ENCODE assay signal across 1 cellular context in the genomic region with DNA sequence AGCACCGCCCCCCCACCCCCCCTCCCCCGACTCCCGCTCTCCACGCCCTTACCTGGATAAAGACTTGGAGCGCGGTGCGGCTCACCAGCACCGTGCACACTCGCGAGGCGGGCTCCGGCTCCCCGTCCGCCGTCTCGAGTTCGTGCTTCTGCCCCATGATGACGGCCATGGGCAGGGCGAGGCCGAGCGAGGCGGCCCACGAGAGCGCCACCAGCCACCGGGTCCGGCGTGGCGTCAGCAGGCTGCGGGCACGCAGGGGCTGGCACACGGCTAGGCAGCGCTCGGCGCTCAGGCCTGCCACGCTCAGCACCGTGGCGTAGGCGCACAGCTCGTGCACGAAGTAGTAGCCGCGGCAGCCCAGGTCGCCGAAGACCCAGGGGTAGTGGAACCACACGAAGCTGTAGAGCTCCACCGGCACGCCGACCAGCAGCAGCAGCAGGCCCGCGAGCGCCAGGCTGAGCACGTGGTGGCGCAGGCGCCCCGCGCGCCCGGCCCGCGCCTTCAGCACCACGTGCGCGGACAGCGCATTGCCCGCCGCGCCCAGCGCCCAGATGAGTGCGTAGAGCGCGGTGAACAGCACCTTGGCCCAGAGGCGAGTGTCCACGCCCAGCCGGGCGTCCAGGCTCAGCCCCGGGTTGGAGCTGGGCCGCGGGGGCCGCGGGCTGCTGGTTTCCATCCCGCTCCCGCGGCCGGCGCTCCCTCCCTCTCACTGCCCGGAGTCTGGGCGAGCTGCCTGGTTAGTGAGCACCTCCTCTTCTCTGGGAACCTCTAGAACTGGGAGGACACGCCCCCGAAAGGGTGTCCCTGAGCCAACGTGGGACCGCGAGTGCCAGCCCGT.
A peak's percentile ranks its signal among the peaks of the same experiment; 100 is the strongest.
TF ChIP-seq lines count a peak whose summit lies in the region.

A gene with protein sequence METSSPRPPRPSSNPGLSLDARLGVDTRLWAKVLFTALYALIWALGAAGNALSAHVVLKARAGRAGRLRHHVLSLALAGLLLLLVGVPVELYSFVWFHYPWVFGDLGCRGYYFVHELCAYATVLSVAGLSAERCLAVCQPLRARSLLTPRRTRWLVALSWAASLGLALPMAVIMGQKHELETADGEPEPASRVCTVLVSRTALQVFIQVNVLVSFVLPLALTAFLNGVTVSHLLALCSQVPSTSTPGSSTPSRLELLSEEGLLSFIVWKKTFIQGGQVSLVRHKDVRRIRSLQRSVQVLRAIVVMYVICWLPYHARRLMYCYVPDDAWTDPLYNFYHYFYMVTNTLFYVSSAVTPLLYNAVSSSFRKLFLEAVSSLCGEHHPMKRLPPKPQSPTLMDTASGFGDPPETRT (minus strand): TSS at position 742 of the 838 bp plus-strand sequence. CDS start 66 bp downstream, at position 676.

TF ChIP-seq in HepG2, 621 proteins besides CTCF, POLR2A, EP300 and RAD21 (continued from another document and continues in another):
- TF ChIP-seq, protein P1, sequence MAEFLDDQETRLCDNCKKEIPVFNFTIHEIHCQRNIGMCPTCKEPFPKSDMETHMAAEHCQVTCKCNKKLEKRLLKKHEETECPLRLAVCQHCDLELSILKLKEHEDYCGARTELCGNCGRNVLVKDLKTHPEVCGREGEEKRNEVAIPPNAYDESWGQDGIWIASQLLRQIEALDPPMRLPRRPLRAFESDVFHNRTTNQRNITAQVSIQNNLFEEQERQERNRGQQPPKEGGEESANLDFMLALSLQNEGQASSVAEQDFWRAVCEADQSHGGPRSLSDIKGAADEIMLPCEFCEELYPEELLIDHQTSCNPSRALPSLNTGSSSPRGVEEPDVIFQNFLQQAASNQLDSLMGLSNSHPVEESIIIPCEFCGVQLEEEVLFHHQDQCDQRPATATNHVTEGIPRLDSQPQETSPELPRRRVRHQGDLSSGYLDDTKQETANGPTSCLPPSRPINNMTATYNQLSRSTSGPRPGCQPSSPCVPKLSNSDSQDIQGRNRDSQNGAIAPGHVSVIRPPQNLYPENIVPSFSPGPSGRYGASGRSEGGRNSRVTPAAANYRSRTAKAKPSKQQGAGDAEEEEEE (CRISPR knock-in tag; IDR thresholded peaks at IDR 0.05; ENCODE audit: borderline replicate concordance): no peak
- no peak for TF ChIP-seq MBNL3 (CRISPR knock-in tag; conservative IDR thresholded peaks at IDR 0.05)
- peak; percentile 100 for TF ChIP-seq ZNF451 (CRISPR knock-in tag; IDR thresholded peaks at IDR 0.05)
- peak; percentile 99 for TF ChIP-seq MYC (CRISPR knock-in tag; IDR thresholded peaks at IDR 0.05; ENCODE audit: borderline replicate concordance)
- TF ChIP-seq, protein P2, sequence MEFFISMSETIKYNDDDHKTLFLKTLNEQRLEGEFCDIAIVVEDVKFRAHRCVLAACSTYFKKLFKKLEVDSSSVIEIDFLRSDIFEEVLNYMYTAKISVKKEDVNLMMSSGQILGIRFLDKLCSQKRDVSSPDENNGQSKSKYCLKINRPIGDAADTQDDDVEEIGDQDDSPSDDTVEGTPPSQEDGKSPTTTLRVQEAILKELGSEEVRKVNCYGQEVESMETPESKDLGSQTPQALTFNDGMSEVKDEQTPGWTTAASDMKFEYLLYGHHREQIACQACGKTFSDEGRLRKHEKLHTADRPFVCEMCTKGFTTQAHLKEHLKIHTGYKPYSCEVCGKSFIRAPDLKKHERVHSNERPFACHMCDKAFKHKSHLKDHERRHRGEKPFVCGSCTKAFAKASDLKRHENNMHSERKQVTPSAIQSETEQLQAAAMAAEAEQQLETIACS (CRISPR knock-in tag; IDR thresholded peaks at IDR 0.05): peak; percentile 84
- peak; percentile 72; the same call in 1 of the 2 replicates for TF ChIP-seq KAT7 (CRISPR knock-in tag; IDR thresholded peaks at IDR 0.05; ENCODE audit: borderline replicate concordance)
- peak; percentile 100 for TF ChIP-seq DNMT1 (CRISPR knock-in tag; IDR thresholded peaks at IDR 0.05)
- no peak for TF ChIP-seq FOXA1 (IDR thresholded peaks at IDR 0.05)
- TF ChIP-seq FOXA1 (CRISPR knock-in tag; IDR thresholded peaks at IDR 0.05): peak; percentile 22; the same call in 1 of the 2 replicates
- no peak for TF ChIP-seq ZKSCAN5 (CRISPR knock-in tag; IDR thresholded peaks at IDR 0.05)
- no peak for TF ChIP-seq NCOR1 (IDR thresholded peaks at IDR 0.05; ENCODE audit: borderline replicate concordance, low read length)
- peak; percentile 81; the same call in 1 of the 2 replicates for TF ChIP-seq CBX5 (CRISPR knock-in tag; IDR thresholded peaks at IDR 0.05; ENCODE audit: borderline replicate concordance)
- peak; percentile 100 for TF ChIP-seq CCDC6 (CRISPR knock-in tag; IDR thresholded peaks at IDR 0.05)
- 0 out of 2 replicates have a peak, but pooled peaks have one; percentile 31 for TF ChIP-seq MEF2D (CRISPR knock-in tag; IDR thresholded peaks at IDR 0.05)
- peak; percentile 100 for TF ChIP-seq ZNF589 (CRISPR knock-in tag; conservative IDR thresholded peaks at IDR 0.05)
- TF ChIP-seq HNRNPK (IDR thresholded peaks at IDR 0.05; ENCODE audit: low read depth, low read length, poor library complexity, severe bottlenecking): no peak
- no peak for TF ChIP-seq ARNT (IDR thresholded peaks at IDR 0.05)
- TF ChIP-seq SIX1 (CRISPR knock-in tag; IDR thresholded peaks at IDR 0.05; ENCODE audit: borderline replicate concordance): no peak
- TF ChIP-seq CREM (IDR thresholded peaks at IDR 0.05): no peak
- TF ChIP-seq CREM (CRISPR knock-in tag; IDR thresholded peaks at IDR 0.05): no peak
- TF ChIP-seq ZNF841 (CRISPR knock-in tag; IDR thresholded peaks at IDR 0.05; ENCODE audit: borderline replicate concordance): peak; percentile 98
- no peak for TF ChIP-seq SRF (IDR thresholded peaks at IDR 0.05; ENCODE audit: low read depth, low read length)
- peak; percentile 98; the same call in 1 of the 2 replicates for TF ChIP-seq KLF15 (CRISPR knock-in tag; IDR thresholded peaks at IDR 0.05; ENCODE audit: borderline replicate concordance)
- peak; percentile 96 for TF ChIP-seq NFKBIZ (CRISPR knock-in tag; IDR thresholded peaks at IDR 0.05)
- peak; percentile 92 for TF ChIP-seq ZNF264 (CRISPR knock-in tag; IDR thresholded peaks at IDR 0.05)
- TF ChIP-seq ZNF383 (CRISPR knock-in tag; IDR thresholded peaks at IDR 0.05; ENCODE audit: borderline replicate concordance): no peak
- peak; percentile 100 for TF ChIP-seq ARID2 (CRISPR knock-in tag; IDR thresholded peaks at IDR 0.05; ENCODE audit: borderline replicate concordance)
- TF ChIP-seq, protein P3, sequence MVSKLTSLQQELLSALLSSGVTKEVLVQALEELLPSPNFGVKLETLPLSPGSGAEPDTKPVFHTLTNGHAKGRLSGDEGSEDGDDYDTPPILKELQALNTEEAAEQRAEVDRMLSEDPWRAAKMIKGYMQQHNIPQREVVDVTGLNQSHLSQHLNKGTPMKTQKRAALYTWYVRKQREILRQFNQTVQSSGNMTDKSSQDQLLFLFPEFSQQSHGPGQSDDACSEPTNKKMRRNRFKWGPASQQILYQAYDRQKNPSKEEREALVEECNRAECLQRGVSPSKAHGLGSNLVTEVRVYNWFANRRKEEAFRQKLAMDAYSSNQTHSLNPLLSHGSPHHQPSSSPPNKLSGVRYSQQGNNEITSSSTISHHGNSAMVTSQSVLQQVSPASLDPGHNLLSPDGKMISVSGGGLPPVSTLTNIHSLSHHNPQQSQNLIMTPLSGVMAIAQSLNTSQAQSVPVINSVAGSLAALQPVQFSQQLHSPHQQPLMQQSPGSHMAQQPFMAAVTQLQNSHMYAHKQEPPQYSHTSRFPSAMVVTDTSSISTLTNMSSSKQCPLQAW (CRISPR knock-in tag; IDR thresholded peaks at IDR 0.05): no peak
- TF ChIP-seq HDAC2 (CRISPR knock-in tag; IDR thresholded peaks at IDR 0.05): peak; percentile 97
- TF ChIP-seq FIP1L1 (IDR thresholded peaks at IDR 0.05; ENCODE audit: borderline replicate concordance, insufficient read depth, low read depth, low read length): no peak
- peak; percentile 99 for TF ChIP-seq SALL2 (CRISPR knock-in tag; IDR thresholded peaks at IDR 0.05)
- TF ChIP-seq CENPX (CRISPR knock-in tag; IDR thresholded peaks at IDR 0.05): no peak
- no peak for TF ChIP-seq ZNF260 (CRISPR knock-in tag; IDR thresholded peaks at IDR 0.05; ENCODE audit: borderline replicate concordance, low read depth)
- peak; percentile 88; the same call in 1 of the 2 replicates for TF ChIP-seq SMAD1 (CRISPR knock-in tag; IDR thresholded peaks at IDR 0.05; ENCODE audit: borderline replicate concordance, low read depth)
- TF ChIP-seq, protein P4, sequence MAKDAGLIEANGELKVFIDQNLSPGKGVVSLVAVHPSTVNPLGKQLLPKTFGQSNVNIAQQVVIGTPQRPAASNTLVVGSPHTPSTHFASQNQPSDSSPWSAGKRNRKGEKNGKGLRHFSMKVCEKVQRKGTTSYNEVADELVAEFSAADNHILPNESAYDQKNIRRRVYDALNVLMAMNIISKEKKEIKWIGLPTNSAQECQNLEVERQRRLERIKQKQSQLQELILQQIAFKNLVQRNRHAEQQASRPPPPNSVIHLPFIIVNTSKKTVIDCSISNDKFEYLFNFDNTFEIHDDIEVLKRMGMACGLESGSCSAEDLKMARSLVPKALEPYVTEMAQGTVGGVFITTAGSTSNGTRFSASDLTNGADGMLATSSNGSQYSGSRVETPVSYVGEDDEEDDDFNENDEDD (CRISPR knock-in tag; IDR thresholded peaks at IDR 0.05; ENCODE audit: borderline replicate concordance): peak; percentile 98
- TF ChIP-seq NAIF1 (CRISPR knock-in tag; IDR thresholded peaks at IDR 0.05; ENCODE audit: borderline replicate concordance): peak; percentile 89; the same call in 1 of the 2 replicates
- TF ChIP-seq ZNF337 (CRISPR knock-in tag; IDR thresholded peaks at IDR 0.05; ENCODE audit: borderline replicate concordance, low read depth): peak; percentile 83; the same call in 1 of the 2 replicates
- TF ChIP-seq, protein P5, sequence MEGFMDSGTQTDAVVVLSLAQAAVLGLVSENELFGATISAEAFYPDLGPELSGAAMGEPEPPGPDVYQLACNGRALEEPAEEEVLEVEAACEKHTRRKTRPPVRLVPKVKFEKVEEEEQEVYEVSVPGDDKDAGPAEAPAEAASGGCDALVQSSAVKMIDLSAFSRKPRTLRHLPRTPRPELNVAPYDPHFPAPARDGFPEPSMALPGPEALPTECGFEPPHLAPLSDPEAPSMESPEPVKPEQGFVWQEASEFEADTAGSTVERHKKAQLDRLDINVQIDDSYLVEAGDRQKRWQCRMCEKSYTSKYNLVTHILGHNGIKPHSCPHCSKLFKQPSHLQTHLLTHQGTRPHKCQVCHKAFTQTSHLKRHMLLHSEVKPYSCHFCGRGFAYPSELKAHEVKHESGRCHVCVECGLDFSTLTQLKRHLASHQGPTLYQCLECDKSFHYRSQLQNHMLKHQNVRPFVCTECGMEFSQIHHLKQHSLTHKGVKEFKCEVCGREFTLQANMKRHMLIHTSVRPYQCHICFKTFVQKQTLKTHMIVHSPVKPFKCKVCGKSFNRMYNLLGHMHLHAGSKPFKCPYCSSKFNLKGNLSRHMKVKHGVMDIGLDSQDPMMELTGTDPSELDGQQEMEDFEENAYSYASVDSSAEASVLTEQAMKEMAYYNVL (CRISPR knock-in tag; IDR thresholded peaks at IDR 0.05; ENCODE audit: borderline replicate concordance): peak; percentile 90
- peak; percentile 91; the same call in 1 of the 2 replicates for TF ChIP-seq ZNF17 (CRISPR knock-in tag; IDR thresholded peaks at IDR 0.05)
- peak; percentile 92; the same call in 1 of the 2 replicates for TF ChIP-seq MIER3 (CRISPR knock-in tag; IDR thresholded peaks at IDR 0.05; ENCODE audit: borderline replicate concordance)
- TF ChIP-seq, protein P6, sequence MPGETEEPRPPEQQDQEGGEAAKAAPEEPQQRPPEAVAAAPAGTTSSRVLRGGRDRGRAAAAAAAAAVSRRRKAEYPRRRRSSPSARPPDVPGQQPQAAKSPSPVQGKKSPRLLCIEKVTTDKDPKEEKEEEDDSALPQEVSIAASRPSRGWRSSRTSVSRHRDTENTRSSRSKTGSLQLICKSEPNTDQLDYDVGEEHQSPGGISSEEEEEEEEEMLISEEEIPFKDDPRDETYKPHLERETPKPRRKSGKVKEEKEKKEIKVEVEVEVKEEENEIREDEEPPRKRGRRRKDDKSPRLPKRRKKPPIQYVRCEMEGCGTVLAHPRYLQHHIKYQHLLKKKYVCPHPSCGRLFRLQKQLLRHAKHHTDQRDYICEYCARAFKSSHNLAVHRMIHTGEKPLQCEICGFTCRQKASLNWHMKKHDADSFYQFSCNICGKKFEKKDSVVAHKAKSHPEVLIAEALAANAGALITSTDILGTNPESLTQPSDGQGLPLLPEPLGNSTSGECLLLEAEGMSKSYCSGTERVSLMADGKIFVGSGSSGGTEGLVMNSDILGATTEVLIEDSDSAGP (CRISPR knock-in tag; IDR thresholded peaks at IDR 0.05; ENCODE audit: borderline replicate concordance): peak; percentile 96
- TF ChIP-seq TRIM24 (CRISPR knock-in tag; IDR thresholded peaks at IDR 0.05): peak; percentile 62; the same call in 1 of the 2 replicates
- TF ChIP-seq TBX2 (CRISPR knock-in tag; IDR thresholded peaks at IDR 0.05; ENCODE audit: borderline replicate concordance): peak; percentile 96
- TF ChIP-seq ZNF430 (CRISPR knock-in tag; IDR thresholded peaks at IDR 0.05): peak; percentile 99
- peak; percentile 95 for TF ChIP-seq ELF3 (CRISPR knock-in tag; IDR thresholded peaks at IDR 0.05)
- TF ChIP-seq, protein P7, sequence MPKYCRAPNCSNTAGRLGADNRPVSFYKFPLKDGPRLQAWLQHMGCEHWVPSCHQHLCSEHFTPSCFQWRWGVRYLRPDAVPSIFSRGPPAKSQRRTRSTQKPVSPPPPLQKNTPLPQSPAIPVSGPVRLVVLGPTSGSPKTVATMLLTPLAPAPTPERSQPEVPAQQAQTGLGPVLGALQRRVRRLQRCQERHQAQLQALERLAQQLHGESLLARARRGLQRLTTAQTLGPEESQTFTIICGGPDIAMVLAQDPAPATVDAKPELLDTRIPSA (CRISPR knock-in tag; IDR thresholded peaks at IDR 0.05; ENCODE audit: borderline replicate concordance): peak; percentile 94; the same call in 1 of the 2 replicates
- TF ChIP-seq ZNF713 (CRISPR knock-in tag; IDR thresholded peaks at IDR 0.05): peak; percentile 97; the same call in 1 of the 2 replicates
- TF ChIP-seq CBX1 (IDR thresholded peaks at IDR 0.05; ENCODE audit: low read depth): peak; percentile 53
- TF ChIP-seq RCOR2 (CRISPR knock-in tag; IDR thresholded peaks at IDR 0.05): no peak
- TF ChIP-seq, protein P8, sequence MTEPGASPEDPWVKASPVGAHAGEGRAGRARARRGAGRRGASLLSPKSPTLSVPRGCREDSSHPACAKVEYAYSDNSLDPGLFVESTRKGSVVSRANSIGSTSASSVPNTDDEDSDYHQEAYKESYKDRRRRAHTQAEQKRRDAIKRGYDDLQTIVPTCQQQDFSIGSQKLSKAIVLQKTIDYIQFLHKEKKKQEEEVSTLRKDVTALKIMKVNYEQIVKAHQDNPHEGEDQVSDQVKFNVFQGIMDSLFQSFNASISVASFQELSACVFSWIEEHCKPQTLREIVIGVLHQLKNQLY (CRISPR knock-in tag; IDR thresholded peaks at IDR 0.05): peak; percentile 92
- TF ChIP-seq, protein P9, sequence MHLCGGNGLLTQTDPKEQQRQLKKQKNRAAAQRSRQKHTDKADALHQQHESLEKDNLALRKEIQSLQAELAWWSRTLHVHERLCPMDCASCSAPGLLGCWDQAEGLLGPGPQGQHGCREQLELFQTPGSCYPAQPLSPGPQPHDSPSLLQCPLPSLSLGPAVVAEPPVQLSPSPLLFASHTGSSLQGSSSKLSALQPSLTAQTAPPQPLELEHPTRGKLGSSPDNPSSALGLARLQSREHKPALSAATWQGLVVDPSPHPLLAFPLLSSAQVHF (CRISPR knock-in tag; IDR thresholded peaks at IDR 0.05): peak; percentile 99
- TF ChIP-seq ZNF230 (CRISPR knock-in tag; IDR thresholded peaks at IDR 0.05): peak; percentile 99
- peak; percentile 99 for TF ChIP-seq ZNF253 (CRISPR knock-in tag; IDR thresholded peaks at IDR 0.05; ENCODE audit: borderline replicate concordance)
